13 cellular contexts compared by ENCODE assay signal in the genomic region with DNA sequence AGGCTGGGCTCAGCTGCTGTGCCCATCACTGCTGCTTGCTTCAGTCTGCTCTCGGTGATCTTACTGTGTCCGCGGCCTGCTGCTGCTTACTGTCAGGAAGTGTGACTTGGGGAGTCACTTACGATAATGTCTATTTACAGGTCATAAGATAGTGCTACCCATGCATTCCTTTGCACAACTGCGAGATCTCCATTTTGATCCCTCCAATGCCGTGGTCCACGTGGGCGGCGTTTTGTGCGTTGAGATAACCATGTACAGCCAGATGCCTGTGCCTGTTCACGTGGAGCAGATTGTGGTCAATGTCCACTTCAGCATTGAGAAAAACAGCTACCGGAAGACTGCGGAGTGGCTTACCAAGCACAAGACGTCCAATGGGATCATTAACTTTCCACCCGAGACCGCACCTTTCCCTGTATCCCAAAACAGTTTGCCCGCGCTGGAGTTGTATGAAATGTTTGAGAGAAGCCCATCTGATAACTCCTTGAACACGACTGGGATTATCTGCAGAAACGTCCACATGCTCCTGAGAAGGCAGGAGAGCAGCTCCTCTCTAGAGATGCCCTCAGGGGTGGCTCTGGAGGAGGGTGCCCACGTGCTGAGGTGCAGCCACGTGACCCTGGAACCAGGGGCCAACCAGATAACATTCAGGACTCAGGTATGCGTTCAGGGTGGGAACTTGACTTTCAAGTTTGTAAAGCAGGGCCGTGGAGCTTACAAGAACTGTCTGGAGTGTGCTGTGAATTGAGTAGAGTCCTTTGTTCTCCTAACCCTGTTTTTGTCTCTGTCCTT. TPM values are rescaled to one million over a fixed set of nuclear protein-coding genes. Genes with fewer than 3 reads are reported as not detected.
A peak's percentile ranks its signal among the peaks of the same experiment; 100 is the strongest.
DNase-seq lines count a peak whose midpoint lies in the region; ATAC-seq and TF ChIP-seq lines count a peak whose summit lies in the region.
"Had no signal": no experiment of that assay in that cellular context is flagged by ENCODE, and none has a peak within 500 bp of the region (broad histone marks: within the 10 kb centered on the region; RNA-seq: fewer than 3 reads in every experiment).

No MANE protein-coding gene starts in this region.

- H3K4me1 Mint-ChIP-seq in activated CD8-positive, alpha-beta T cell treated with anti-CD3 and anti-CD28 coated beads for 36 hours (ENCODE audit: low read depth), result peaks cover 84% of the 10 kb centered on the region

- ATAC-seq in activated CD8-positive, alpha-beta T cell treated with anti-CD3 and anti-CD28 coated beads for 36 hours, result no peak
- peak; percentile 16 for ATAC-seq in stimulated activated naive CD8-positive, alpha-beta T cell treated with anti-CD3 and anti-CD28 coated beads, Interleukin-15, Interleukin-2, amounts not matched to agents 100 U/mL and 50 U/mL, for 24 hours

- H3K9me3 ChIP-seq in breast epithelium, result no peaks in the 10 kb centered on the region

- intact Hi-C loops in activated CD8-positive, alpha-beta T cell treated with anti-CD3 and anti-CD28 coated beads for 36 hours (cut with micrococcal nuclease), result loop anchor here (2.0 kb wide), 1 partner anchor 18 kb away; no protein-coding TSS in a partner anchor
- intact Hi-C loops in breast epithelium (cut with DNase I; ENCODE audit: low total_unique reads), result no loop called here

- no peak overlapping the region for H3K4me3 ChIP-seq in breast epithelium

- no peaks in the 10 kb centered on the region for H3K9me3 Mint-ChIP-seq in activated CD8-positive, alpha-beta T cell treated with anti-CD3 and anti-CD28 coated beads for 36 hours
- H3K9me3 Mint-ChIP-seq: HFFc6 had no signal

- TF ChIP-seq CTCF in activated CD8-positive, alpha-beta T cell treated with anti-CD3 and anti-CD28 coated beads for 36 hours (IDR thresholded peaks at IDR 0.05), result no peak
- TF ChIP-seq CTCF in breast epithelium (IDR thresholded peaks at IDR 0.05), result no peak

- CTCF ChIA-PET in activated CD8-positive, alpha-beta T cell treated with anti-CD3 and anti-CD28 coated beads for 36 hours (lab: Charles Lee), result interaction anchor here (1.0 to 2.5 kb wide), 6 partner anchors 10 to 294 kb away, joined by 4 to 17 read pairs (median 8); a partner anchor contains a TSS

- peak overlapping the region; percentile 97 for H3K27ac Mint-ChIP-seq in activated CD8-positive, alpha-beta T cell treated with anti-CD3 and anti-CD28 coated beads for 36 hours
- H3K27ac Mint-ChIP-seq: HFFc6 had no signal

- peaks cover 3% of the 10 kb centered on the region for H3K36me3 ChIP-seq in breast epithelium

- peak overlapping the region; percentile 78 for H3K4me3 Mint-ChIP-seq in activated CD8-positive, alpha-beta T cell treated with anti-CD3 and anti-CD28 coated beads for 36 hours
- H3K4me3 Mint-ChIP-seq: HFFc6 had no signal

- peak; percentile 39 for DNase-seq in activated CD4-positive, alpha-beta T cell treated with anti-CD3 and anti-CD28 coated beads for 48 hours
- DNase-seq in activated CD4-positive, alpha-beta T cell treated with anti-CD3 and anti-CD28 coated beads, Interleukin-2, amount 50 U/mL, for 48 hours, result no peak
- peak; percentile 53 for DNase-seq in activated CD8-positive, alpha-beta T cell treated with anti-CD3 and anti-CD28 coated beads for 36 hours
- DNase-seq in islet precursor cell (peak; percentile 95), NCI-H524 (lab: John Stamatoyannopoulos, UW) (no peak), breast epithelium (ENCODE audit: low spot score in 2 of 2) (no peak), NOMO-1 (lab: John Stamatoyannopoulos, UW; ENCODE audit: unreplicated experiment in 2 of 2) (no peak)
- DNase-seq in stimulated activated naive CD8-positive, alpha-beta T cell treated with anti-CD3 and anti-CD28 coated beads, Interleukin-15, Interleukin-2, amounts not matched to agents 100 U/mL and 50 U/mL, for 24 hours, result peak; percentile 38
- DNase-seq: activated CD4-positive, CD25-positive, alpha-beta regulatory T cell treated with anti-CD3 and anti-CD28 coated beads, Interleukin-2, amount 50 U/mL, for 72 hours; GDM1; HFFc6; NCI-H1436 had no signal

- H3K27ac ChIP-seq in breast epithelium, result peak overlapping the region in 1 of 2 donors; percentile 2
- H3K27ac ChIP-seq: HL-60 had no signal

- TF ChIP-seq POLR2A in breast epithelium (IDR thresholded peaks at IDR 0.05), result no peak

- no peaks in the 10 kb centered on the region for H3K27me3 Mint-ChIP-seq in activated CD8-positive, alpha-beta T cell treated with anti-CD3 and anti-CD28 coated beads for 36 hours

- no peaks in the 10 kb centered on the region for H3K27me3 ChIP-seq in breast epithelium

- H3K4me1 ChIP-seq in breast epithelium, result peaks cover 0 to 10% of the 10 kb centered on the region in 2 donors

- peaks cover 81% of the 10 kb centered on the region for H3K36me3 Mint-ChIP-seq in activated CD8-positive, alpha-beta T cell treated with anti-CD3 and anti-CD28 coated beads for 36 hours (ENCODE audit: low read depth)

- POLR2A ChIA-PET in activated CD8-positive, alpha-beta T cell treated with anti-CD3 and anti-CD28 coated beads for 36 hours (lab: Charles Lee), result interaction anchor here (0.6 to 4.1 kb wide), 11 partner anchors 7 to 294 kb away, joined by 3 to 35 read pairs (median 10); a partner anchor contains a TSS

RNA-seq across cellular contexts. Expression of a gene that starts 24.4 kb away (rescaled TPM):
- total RNA-seq in activated CD8-positive, alpha-beta T cell treated with anti-CD3 and anti-CD28 coated beads for 36 hours, result 10 to 100 TPM in 1 of 2 experiments, 1 to 10 TPM in 1; 9.3 to 10.1 TPM
- 1 to 10 TPM; 5.8 to 9.5 (median 6.9) TPM for total RNA-seq in breast epithelium

RNA-seq across cellular contexts. Expression of a gene that starts 50.6 kb away (rescaled TPM):
- 10 to 100 TPM; 10.3 to 11.8 TPM for total RNA-seq in activated CD8-positive, alpha-beta T cell treated with anti-CD3 and anti-CD28 coated beads for 36 hours
- total RNA-seq in breast epithelium, result 10 to 100 TPM in 1 of 3 donors, 1 to 10 TPM in 2; 8.8 to 10.7 (median 9.5) TPM

Comparison
In these comparisons a context has a peak if more than half of its experiments do, and no peak if none do; other contexts are left out.
1. DNase-seq: peak in activated CD4-positive, alpha-beta T cell treated with anti-CD3 and anti-CD28 coated beads for 48 hours (single experiment), activated CD8-positive, alpha-beta T cell treated with anti-CD3 and anti-CD28 coated beads for 36 hours (single experiment), islet precursor cell (single experiment) and stimulated activated naive CD8-positive, alpha-beta T cell treated with anti-CD3 and anti-CD28 coated beads, Interleukin-15, Interleukin-2, amounts not matched to agents 100 U/mL and 50 U/mL, for 24 hours (single experiment); none in activated CD4-positive, alpha-beta T cell treated with anti-CD3 and anti-CD28 coated beads, Interleukin-2, amount 50 U/mL, for 48 hours (0 of 2), NCI-H524 (0 of 2), breast epithelium (0 of 2) and NOMO-1 (0 of 2).